In genomic region chr10:75019360-75019759, GRCh38 we compare ENCODE assay signal across 8 cellular contexts.
DNase-seq lines count a peak whose midpoint lies in the region; ATAC-seq and FAIRE-seq lines count a peak whose summit lies in the region.

No MANE protein-coding gene starts in this region.

- no peak overlapping the region for H3K4me3 Mint-ChIP-seq in stimulated activated naive B cell treated with anti-CD40 and anti-IgM and Interleukin-4, amounts not matched to agents 10 μg/mL and 1 μg/mL and 100 μg/mL, for 72 hours

- no peak overlapping the region for H3K27ac ChIP-seq in BLaER1

- H3K9ac ChIP-seq in BLaER1, result no peak overlapping the region

- H3K9me3 Mint-ChIP-seq in stimulated activated naive B cell treated with anti-CD40 and anti-IgM and Interleukin-4, amounts not matched to agents 10 μg/mL and 1 μg/mL and 100 μg/mL, for 72 hours, result no peaks in the 10 kb centered on the region

- peak; percentile 21 for FAIRE-seq in GM18507 (lab: Jason Lieb, UNC)

- peaks cover 65% of the 10 kb centered on the region for H3K36me3 ChIP-seq in BLaER1

- peaks cover 20 to 36% of the 10 kb centered on the region in 2 donors for H3K4me1 Mint-ChIP-seq in stimulated activated naive B cell treated with anti-CD40 and anti-IgM and Interleukin-4, amounts not matched to agents 10 μg/mL and 1 μg/mL and 100 μg/mL, for 72 hours

- peak overlapping the region; percentile 47; the same call in 1 of the 2 replicates for H3K4me2 ChIP-seq in BLaER1

- H3K9me3 ChIP-seq in BLaER1, result no peaks in the 10 kb centered on the region

- H3K4me1 ChIP-seq in BLaER1, result peaks cover 39% of the 10 kb centered on the region

- ATAC-seq in esophagus mucosa (peak; percentile 52), HG02973 (IDR thresholded peaks at IDR 0.05; ENCODE audit: unreplicated experiment) (no peak), GM19324 (IDR thresholded peaks at IDR 0.05; ENCODE audit: low FRiP score, unreplicated experiment) (no peak)
- peak; percentile 53 to 60 for ATAC-seq in stimulated activated naive B cell treated with anti-CD40 and anti-IgM and Interleukin-4, amounts not matched to agents 10 μg/mL and 1 μg/mL and 100 μg/mL, for 72 hours (replicated peaks)

- DNase-seq in GM18507 (ENCODE audit: extremely low spot score, insufficient read length, low read depth) (no peak), NOMO-1 treated with dmso at 0.1 percent for 144 hours (lab: John Stamatoyannopoulos, UW; ENCODE audit: unreplicated experiment) (peak; percentile 32), D341Med (ENCODE audit: low spot score) (no peak)
- no peak for DNase-seq in stimulated activated naive B cell treated with anti-CD40 and anti-IgM and Interleukin-4, amounts not matched to agents 10 μg/mL and 1 μg/mL and 100 μg/mL, for 72 hours

- no peaks in the 10 kb centered on the region for H3K27me3 ChIP-seq in BLaER1

- no peak overlapping the region for H3K4me3 ChIP-seq in BLaER1

- peaks cover 43 to 44% of the 10 kb centered on the region in 2 donors for H3K36me3 Mint-ChIP-seq in stimulated activated naive B cell treated with anti-CD40 and anti-IgM and Interleukin-4, amounts not matched to agents 10 μg/mL and 1 μg/mL and 100 μg/mL, for 72 hours

- no peaks in the 10 kb centered on the region for H4K20me1 ChIP-seq in BLaER1

- no peaks in the 10 kb centered on the region for H3K27me3 Mint-ChIP-seq in stimulated activated naive B cell treated with anti-CD40 and anti-IgM and Interleukin-4, amounts not matched to agents 10 μg/mL and 1 μg/mL and 100 μg/mL, for 72 hours

- no peak overlapping the region for H3K27ac Mint-ChIP-seq in stimulated activated naive B cell treated with anti-CD40 and anti-IgM and Interleukin-4, amounts not matched to agents 10 μg/mL and 1 μg/mL and 100 μg/mL, for 72 hours

Comparison
In these comparisons a context has a peak if more than half of its experiments do, and no peak if none do; other contexts are left out.
1. ATAC-seq: peak in esophagus mucosa (single experiment) and stimulated activated naive B cell treated with anti-CD40 and anti-IgM and Interleukin-4, amounts not matched to agents 10 μg/mL and 1 μg/mL and 100 μg/mL, for 72 hours (2 of 2); none in HG02973 (single experiment) and GM19324 (single experiment).